In the genomic region with DNA sequence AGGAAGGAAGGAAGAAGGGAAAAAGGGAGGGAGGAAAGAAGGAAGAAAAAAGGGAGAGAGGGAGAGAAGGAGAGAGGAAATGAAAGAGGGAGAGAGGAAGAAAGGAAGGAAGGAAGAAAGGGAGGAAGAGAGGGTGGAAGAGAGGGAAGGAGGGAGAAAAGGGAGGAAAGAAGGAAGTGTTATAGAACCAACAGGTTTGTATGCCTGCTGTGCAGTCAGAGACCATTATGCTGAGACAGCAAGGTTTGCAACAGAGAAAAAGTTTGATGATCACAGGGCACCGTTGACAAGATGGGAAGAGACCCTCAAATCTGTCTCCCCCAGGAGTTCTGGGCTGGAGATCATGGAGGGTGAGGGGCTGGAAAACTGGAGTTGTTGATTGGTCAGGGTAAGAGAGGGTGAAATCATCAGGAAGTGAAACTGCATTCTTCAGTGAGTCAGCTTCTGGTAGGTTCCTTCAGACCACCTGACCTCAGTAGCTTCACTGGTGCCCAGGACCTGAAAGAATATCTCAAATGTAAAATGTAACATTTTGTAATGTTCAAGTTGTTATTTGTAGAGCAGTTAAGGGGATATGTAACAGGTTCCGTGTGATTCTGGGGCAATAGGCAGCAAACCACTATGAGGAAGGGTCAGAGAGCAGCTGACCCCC, we compare ENCODE assay signal across 1 cellular context.
TF ChIP-seq lines count a peak whose summit lies in the region.

No MANE protein-coding gene starts in this region.

TF ChIP-seq in H1, 55 proteins besides CTCF, POLR2A, EP300 and RAD21 (continued from another document):
- TF ChIP-seq MAFK (IDR thresholded peaks at IDR 0.05; ENCODE audit: low read depth, low read length) (no peak), CBX5 (IDR thresholded peaks at IDR 0.05; ENCODE audit: low read depth, low read length) (no peak), SP1 (IDR thresholded peaks at IDR 0.05; ENCODE audit: low read depth, low read length) (no peak), SIN3A (conservative IDR thresholded peaks at IDR 0.05 in 1 of 2, IDR thresholded peaks at IDR 0.05 in 1 of 2; ENCODE audit: low read depth in 1 of 2, low read length in 2 of 2) (no peak)
